8 cellular contexts compared by ENCODE assay signal in the genomic region with DNA sequence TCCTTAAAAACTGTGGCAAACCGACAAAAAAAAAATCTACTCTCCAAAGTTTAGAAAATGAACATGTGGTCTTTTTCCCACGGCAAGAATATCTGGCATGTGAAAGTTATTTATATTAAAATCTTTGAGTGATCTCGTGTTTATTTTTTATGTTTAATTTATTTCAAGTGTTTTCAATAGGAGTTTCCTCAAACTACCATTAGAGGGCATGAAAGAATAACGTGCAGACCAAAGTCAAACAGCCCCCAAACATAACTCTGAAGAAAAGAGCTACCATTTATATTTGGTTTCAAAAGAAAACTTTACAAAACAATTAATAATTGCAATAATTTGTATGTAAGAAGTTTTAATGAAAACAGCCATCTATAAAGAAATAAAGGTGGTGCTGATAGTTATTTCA.
DNase-seq lines count a peak whose midpoint lies in the region; ATAC-seq and TF ChIP-seq lines count a peak whose summit lies in the region.
"Had no signal": no experiment of that assay in that cellular context is flagged by ENCODE, and none has a peak within 500 bp of the region (broad histone marks: within the 10 kb centered on the region; RNA-seq: fewer than 3 reads in every experiment).

No MANE protein-coding gene starts in this region.

- TF ChIP-seq CTCF in nephron progenitor cell (IDR thresholded peaks at IDR 0.05), result peak; percentile 41

- no peak overlapping the region for H3K27ac Mint-ChIP-seq in nephron progenitor cell

- no peaks in the 10 kb centered on the region for H3K4me1 Mint-ChIP-seq in nephron progenitor cell

- no peaks in the 10 kb centered on the region for H3K27me3 Mint-ChIP-seq in nephron progenitor cell (ENCODE audit: low read depth, poor library complexity)

- ATAC-seq in HG02840 (IDR thresholded peaks at IDR 0.05; ENCODE audit: low FRiP score, unreplicated experiment), result no peak

- H3K9me3 Mint-ChIP-seq in nephron progenitor cell, result no peaks in the 10 kb centered on the region

- no peak overlapping the region for H3K4me3 Mint-ChIP-seq in nephron progenitor cell

- no peaks in the 10 kb centered on the region for H3K36me3 Mint-ChIP-seq in nephron progenitor cell (ENCODE audit: low read depth)

- DNase-seq in EL, result peak; percentile 46
- DNase-seq in LoVo (ENCODE audit: low spot score), result peak; percentile 5
- DNase-seq in cerebellar cortex (ENCODE audit: low spot score), result peak; percentile 70
- no peak for DNase-seq in nephron progenitor cell
- no peak for DNase-seq in DMS79 (lab: John Stamatoyannopoulos, UW)
- no peak for DNase-seq in GOT3 (lab: John Stamatoyannopoulos, UW)
- DNase-seq: MV-4-11 had no signal

Comparison
In these comparisons a context has a peak if more than half of its experiments do, and no peak if none do; other contexts are left out.
1. DNase-seq: peak in EL (single experiment), LoVo (single experiment) and cerebellar cortex (single experiment); none in nephron progenitor cell (single experiment), DMS79 (single experiment) and GOT3 (single experiment).